Comparison of ENCODE assay signal across 9 cellular contexts in genomic region chr18:51278045-51278649, GRCh38.
DNase-seq lines count a peak whose midpoint lies in the region; ATAC-seq and TF ChIP-seq lines count a peak whose summit lies in the region.
"Had no signal": no experiment of that assay in that cellular context is flagged by ENCODE, and none has a peak within 500 bp of the region (broad histone marks: within the 10 kb centered on the region; RNA-seq: fewer than 3 reads in every experiment).

No MANE protein-coding gene starts in this region.

- ATAC-seq in GM21723 (IDR thresholded peaks at IDR 0.05; ENCODE audit: unreplicated experiment): no peak
- no peak for ATAC-seq in HG03175 (IDR thresholded peaks at IDR 0.05; ENCODE audit: unreplicated experiment)

- no peaks in the 10 kb centered on the region for H3K4me1 Mint-ChIP-seq in activated CD4-positive, alpha-beta T cell treated with anti-CD3 and anti-CD28 coated beads, Interleukin-2, amount 10 ng/mL, durations not matched to agents 24 days and 14 days

- no peak overlapping the region for H3K27ac Mint-ChIP-seq in activated CD4-positive, alpha-beta T cell treated with anti-CD3 and anti-CD28 coated beads, Interleukin-2, amount 10 ng/mL, durations not matched to agents 24 days and 14 days

- peak; percentile 82 for TF ChIP-seq CTCF in fibroblast of pulmonary artery (IDR thresholded peaks at IDR 0.05; ENCODE audit: low read length, missing control alignments)

- no peaks in the 10 kb centered on the region for H3K9me3 Mint-ChIP-seq in activated CD4-positive, alpha-beta T cell treated with anti-CD3 and anti-CD28 coated beads, Interleukin-2, amount 10 ng/mL, durations not matched to agents 24 days and 14 days

- intact Hi-C loops in activated CD4-positive, alpha-beta T cell treated with anti-CD3 and anti-CD28 coated beads, Interleukin-2, amount 10 ng/mL, durations not matched to agents 24 days and 14 days (cut with micrococcal nuclease): no loop called here

- no peaks in the 10 kb centered on the region for H3K27me3 Mint-ChIP-seq in activated CD4-positive, alpha-beta T cell treated with anti-CD3 and anti-CD28 coated beads, Interleukin-2, amount 10 ng/mL, durations not matched to agents 24 days and 14 days

- H3K4me3 ChIP-seq in fibroblast of pulmonary artery (replicated peaks; ENCODE audit: low read depth, low read length): no peak overlapping the region
- H3K4me3 ChIP-seq: BLaER1 treated with 17β-estradiol and CSF1 and Interleukin-3, amounts not matched to agents 10 nM and 100 nM had no signal

- H3K36me3 Mint-ChIP-seq in activated CD4-positive, alpha-beta T cell treated with anti-CD3 and anti-CD28 coated beads, Interleukin-2, amount 10 ng/mL, durations not matched to agents 24 days and 14 days (ENCODE audit: low read depth): no peaks in the 10 kb centered on the region

- DNase-seq in NCI-H2107 treated with DMSO at 0.1 percent for 48 hours (lab: John Stamatoyannopoulos, UW; ENCODE audit: unreplicated experiment): peak; percentile 49
- no peak for DNase-seq in NCI-H2107 (lab: John Stamatoyannopoulos, UW)
- DNase-seq in NCI-H1105 treated with DMSO at 0.1 percent for 48 hours (lab: John Stamatoyannopoulos, UW): peak; percentile 47
- DNase-seq in activated CD4-positive, alpha-beta T cell treated with anti-CD3 and anti-CD28 coated beads, Interleukin-2, amount 10 ng/mL, durations not matched to agents 24 days and 14 days: peak; percentile 81
- DNase-seq in fibroblast of pulmonary artery (ENCODE audit: low read depth): peak; percentile 58
- peak; percentile 4 for DNase-seq in retina

- H3K4me3 Mint-ChIP-seq in activated CD4-positive, alpha-beta T cell treated with anti-CD3 and anti-CD28 coated beads, Interleukin-2, amount 10 ng/mL, durations not matched to agents 24 days and 14 days: no peak overlapping the region
